In genomic region chr4:157043131-157043530, GRCh38 we compare ENCODE assay signal across 12 cellular contexts. TPM values are rescaled to one million over a fixed set of nuclear protein-coding genes. Genes with fewer than 3 reads are reported as not detected.
A peak's percentile ranks its signal among the peaks of the same experiment; 100 is the strongest.
DNase-seq lines count a peak whose midpoint lies in the region; ATAC-seq, FAIRE-seq and TF ChIP-seq lines count a peak whose summit lies in the region.
"Had no signal": no experiment of that assay in that cellular context is flagged by ENCODE, and none has a peak within 500 bp of the region (broad histone marks: within the 10 kb centered on the region; RNA-seq: fewer than 3 reads in every experiment).

No MANE protein-coding gene starts in this region.

- H3K27ac Mint-ChIP-seq in T-helper 17 cell = no peak overlapping the region

- H3K27ac ChIP-seq in cardiac muscle cell = no peak overlapping the region
- no peak overlapping the region for H3K27ac ChIP-seq in left ventricle myocardium inferior (replicated peaks)
- no peak overlapping the region for H3K27ac ChIP-seq in RWPE1
- no peak overlapping the region for H3K27ac ChIP-seq in coronary artery
- H3K27ac ChIP-seq: C4-2B, sigmoid colon had no signal

- POLR2A ChIA-PET in RWPE1 (lab: Yijun Ruan, JAX; ENCODE audit: low non-redundant PET) = no interaction called here

- H3K4me1 ChIP-seq in cardiac muscle cell (ENCODE audit: low read depth) (peaks cover 7% of the 10 kb centered on the region), left ventricle myocardium inferior (no peaks in the 10 kb centered on the region)

- peak; percentile 43 to 59 for DNase-seq in cardiac muscle cell (ENCODE audit: low read depth in 1 of 2, low spot score in 1 of 2)
- DNase-seq in left ventricle myocardium inferior = no peak
- peak; percentile 19 for DNase-seq in RWPE1 (ENCODE audit: low spot score)
- DNase-seq in fibroblast of mammary gland (ENCODE audit: low read depth) = peak; percentile 52
- DNase-seq in GM12891 (ENCODE audit: insufficient read length, low spot score) = no peak
- DNase-seq in coronary artery (ENCODE audit: low spot score) = no peak
- DNase-seq in T-helper 17 cell = no peak
- no peak for DNase-seq in DMS153 (lab: John Stamatoyannopoulos, UW)
- DNase-seq: hippocampal formation, sigmoid colon had no signal

- CTCF ChIA-PET in RWPE1 (lab: Yijun Ruan, JAX) = interaction anchor here (0.6 to 1.0 kb wide), 3 partner anchors 16 to 921 kb away, joined by 3 to 4 read pairs (median 3); no protein-coding TSS in a partner anchor

- H3K36me3 ChIP-seq in cardiac muscle cell (no peaks in the 10 kb centered on the region), left ventricle myocardium inferior (no peaks in the 10 kb centered on the region)
- H3K36me3 ChIP-seq: sigmoid colon had no signal

- H3K27me3 Mint-ChIP-seq in T-helper 17 cell = no peaks in the 10 kb centered on the region

- intact Hi-C loops in left ventricle myocardium inferior (cut with micrococcal nuclease) = no loop called here

- no peaks in the 10 kb centered on the region for H3K36me3 Mint-ChIP-seq in T-helper 17 cell (ENCODE audit: low read depth)

- peak; percentile 14 for TF ChIP-seq CTCF in cardiac muscle cell (IDR thresholded peaks at IDR 0.05; ENCODE audit: low read depth, low read length)
- no peak for TF ChIP-seq CTCF in left ventricle myocardium inferior (IDR thresholded peaks at IDR 0.05; ENCODE audit: borderline replicate concordance)
- no peak; the same call in 1 of the 2 replicates for TF ChIP-seq CTCF in RWPE1 (conservative IDR thresholded peaks at IDR 0.05; ENCODE audit: low read depth)
- peak; percentile 42 for TF ChIP-seq CTCF in fibroblast of mammary gland (conservative IDR thresholded peaks at IDR 0.05; ENCODE audit: control insufficient read depth, insufficient read depth, low read depth, low read length)
- no peak for TF ChIP-seq CTCF in coronary artery (IDR thresholded peaks at IDR 0.05)

- H3K4me3 Mint-ChIP-seq in T-helper 17 cell = no peak overlapping the region

- no peak for ATAC-seq in T-helper 17 cell
- ATAC-seq: Right ventricle myocardium inferior had no signal

- no peaks in the 10 kb centered on the region for H3K9me3 ChIP-seq in cardiac muscle cell (ENCODE audit: low read depth)
- no peaks in the 10 kb centered on the region for H3K9me3 ChIP-seq in left ventricle myocardium inferior (replicated peaks)
- H3K9me3 ChIP-seq in T-helper 17 cell (ENCODE audit: control insufficient read depth, low read length, poor library complexity, severe bottlenecking) = no peaks in the 10 kb centered on the region
- H3K9me3 ChIP-seq: sigmoid colon had no signal

- H3K4me3 ChIP-seq in cardiac muscle cell (no peak overlapping the region), left ventricle myocardium inferior (no peak overlapping the region), fibroblast of mammary gland (ENCODE audit: control insufficient read depth, low read depth, low read length) (no peak overlapping the region), coronary artery (no peak overlapping the region)
- H3K4me3 ChIP-seq: sigmoid colon had no signal

- no peaks in the 10 kb centered on the region for H3K4me1 Mint-ChIP-seq in T-helper 17 cell

- no peak for FAIRE-seq in GM12891 (lab: Jason Lieb, UNC)

- TF ChIP-seq POLR2A in GM12891 (IDR thresholded peaks at IDR 0.05; ENCODE audit: low read depth, low read length) = no peak

- H3K27me3 ChIP-seq in cardiac muscle cell = peaks cover 7% of the 10 kb centered on the region
- H3K27me3 ChIP-seq in left ventricle myocardium inferior (ENCODE audit: low read depth) = peaks cover 9% of the 10 kb centered on the region
- H3K27me3 ChIP-seq: sigmoid colon had no signal

TF ChIP-seq in GM12891, 5 proteins besides CTCF, POLR2A, EP300 and RAD21:
- no peak for TF ChIP-seq TAF1 (IDR thresholded peaks at IDR 0.05; ENCODE audit: low read depth, low read length)
- TF ChIP-seq SPI1 (IDR thresholded peaks at IDR 0.05; ENCODE audit: low read depth, low read length) = no peak
- TF ChIP-seq PAX5 (IDR thresholded peaks at IDR 0.05; ENCODE audit: insufficient read depth, low read length, severe bottlenecking) = no peak
- no peak for TF ChIP-seq POU2F2 (IDR thresholded peaks at IDR 0.05; ENCODE audit: low read depth, low read length)

RNA-seq across cellular contexts. Expression of gene GLRB, which starts 32.8 kb away (rescaled TPM):
- total RNA-seq in cardiac muscle cell (2.5 and 2.6 TPM in 2 replicates), left ventricle myocardium inferior (12.0 TPM), T-helper 17 cell (not detected)
- polyA plus RNA-seq in cardiac muscle cell = 0.75 and 2.6 TPM in 2 replicates
- polyA plus RNA-seq in GM12891 (2012; ENCODE audit: low read depth, missing spikeins) = not detected

Comparison
In these comparisons a context has a peak if more than half of its experiments do, and no peak if none do; other contexts are left out.
1. DNase-seq: peak in cardiac muscle cell (2 of 2), RWPE1 (single experiment) and fibroblast of mammary gland (single experiment); none in left ventricle myocardium inferior (single experiment), GM12891 (single experiment), coronary artery (single experiment), T-helper 17 cell (0 of 3) and DMS153 (single experiment).
2. CTCF ChIP-seq: peak in cardiac muscle cell (single experiment) and fibroblast of mammary gland (single experiment); none in left ventricle myocardium inferior (single experiment), RWPE1 (single experiment) and coronary artery (single experiment).